1 cellular context compared by ENCODE assay signal in the genomic region with DNA sequence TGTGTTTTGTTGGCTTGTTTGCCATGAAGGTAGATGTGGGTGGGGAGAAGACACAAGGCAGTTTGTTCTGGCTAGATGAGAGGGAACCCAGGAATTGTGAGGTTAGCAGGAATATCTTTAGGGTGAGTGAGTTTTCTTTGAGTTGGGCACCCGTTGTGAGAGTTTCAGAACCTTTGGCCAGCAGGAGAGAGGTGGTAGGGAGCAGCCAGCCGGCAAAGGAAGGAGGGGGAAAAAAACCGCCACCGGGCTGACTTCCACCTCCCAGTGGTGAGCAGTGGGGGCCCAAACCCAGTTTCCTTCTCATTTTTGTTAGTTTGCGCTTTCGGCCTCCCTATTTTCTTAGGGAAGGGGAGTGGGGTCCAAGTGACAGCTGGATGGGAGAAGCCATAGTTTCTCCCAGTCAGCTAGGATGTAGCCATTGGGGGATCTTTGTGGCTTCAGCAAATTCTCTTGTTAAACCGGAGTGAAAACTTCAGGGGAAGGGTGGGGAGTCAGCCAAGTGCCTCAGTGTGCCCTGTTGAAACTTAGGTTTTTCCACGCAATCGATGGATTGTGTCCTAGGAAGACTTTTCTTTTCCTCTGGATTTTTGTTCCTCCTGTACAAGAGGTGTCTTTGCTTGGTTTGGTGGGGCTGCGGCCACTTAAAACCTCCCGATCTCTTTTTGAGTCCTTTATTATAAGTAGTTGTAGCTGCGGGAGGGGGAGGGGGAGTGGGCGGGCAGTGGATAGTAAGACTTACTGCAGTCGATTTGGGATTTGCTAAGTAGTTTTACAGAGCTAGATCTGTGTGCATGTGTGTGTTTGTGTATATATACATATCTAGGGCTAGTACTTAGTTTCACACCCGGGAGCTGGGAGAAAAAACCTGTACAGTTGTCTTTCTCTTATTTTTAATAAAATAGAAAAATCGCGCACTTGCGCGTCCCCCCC.
TF ChIP-seq lines count a peak whose summit lies in the region.

No MANE protein-coding gene starts in this region.

TF ChIP-seq in HepG2, 621 proteins besides CTCF, POLR2A, EP300 and RAD21:
- TF ChIP-seq SP5 (CRISPR knock-in tag; IDR thresholded peaks at IDR 0.05; ENCODE audit: borderline replicate concordance, low read depth) (no peak), ZBTB7B (CRISPR knock-in tag; IDR thresholded peaks at IDR 0.05) (0 out of 2 replicates have a peak, but pooled peaks have one; percentile 18), DPF2 (CRISPR knock-in tag; IDR thresholded peaks at IDR 0.05; ENCODE audit: borderline replicate concordance, low read depth) (no peak), ZNF207 (IDR thresholded peaks at IDR 0.05; ENCODE audit: borderline replicate concordance) (no peak), MED1 (CRISPR knock-in tag; IDR thresholded peaks at IDR 0.05) (0 out of 2 replicates have a peak, but pooled peaks have one; percentile 17), POLR2G (IDR thresholded peaks at IDR 0.05; ENCODE audit: low read depth, low read length) (0 out of 2 replicates have a peak, but pooled peaks have one; percentile 19), ZC3H13 (CRISPR knock-in tag; IDR thresholded peaks at IDR 0.05) (peak; percentile 28; the same call in 1 of the 2 replicates), ZNF878 (CRISPR knock-in tag; IDR thresholded peaks at IDR 0.05) (0 out of 2 replicates have a peak, but pooled peaks have one; percentile 27), FOXM1 (CRISPR knock-in tag; IDR thresholded peaks at IDR 0.05) (no peak), PLSCR1 (CRISPR knock-in tag; IDR thresholded peaks at IDR 0.05; ENCODE audit: borderline replicate concordance) (no peak), ZNF124 (CRISPR knock-in tag; IDR thresholded peaks at IDR 0.05) (no peak), SSRP1 (CRISPR knock-in tag; IDR thresholded peaks at IDR 0.05) (peak; percentile 58; the same call in 1 of the 2 replicates), MLLT10 (CRISPR knock-in tag; IDR thresholded peaks at IDR 0.05) (0 out of 2 replicates have a peak, but pooled peaks have one; percentile 36), ATF1 (CRISPR knock-in tag; IDR thresholded peaks at IDR 0.05) (0 out of 2 replicates have a peak, but pooled peaks have one; percentile 17), RBM22 (optimal IDR thresholded peaks at IDR 0.05; ENCODE audit: low read length) (peak; percentile 15), HOXA5 (CRISPR knock-in tag; IDR thresholded peaks at IDR 0.05) (0 out of 2 replicates have a peak, but pooled peaks have one; percentile 31), ZEB1 (IDR thresholded peaks at IDR 0.05; ENCODE audit: insufficient replicate concordance, low read depth) (peak; percentile 8)
- TF ChIP-seq, protein P1, sequence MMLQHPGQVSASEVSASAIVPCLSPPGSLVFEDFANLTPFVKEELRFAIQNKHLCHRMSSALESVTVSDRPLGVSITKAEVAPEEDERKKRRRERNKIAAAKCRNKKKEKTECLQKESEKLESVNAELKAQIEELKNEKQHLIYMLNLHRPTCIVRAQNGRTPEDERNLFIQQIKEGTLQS (CRISPR knock-in tag; IDR thresholded peaks at IDR 0.05), result no peak
- TF ChIP-seq, protein P2, sequence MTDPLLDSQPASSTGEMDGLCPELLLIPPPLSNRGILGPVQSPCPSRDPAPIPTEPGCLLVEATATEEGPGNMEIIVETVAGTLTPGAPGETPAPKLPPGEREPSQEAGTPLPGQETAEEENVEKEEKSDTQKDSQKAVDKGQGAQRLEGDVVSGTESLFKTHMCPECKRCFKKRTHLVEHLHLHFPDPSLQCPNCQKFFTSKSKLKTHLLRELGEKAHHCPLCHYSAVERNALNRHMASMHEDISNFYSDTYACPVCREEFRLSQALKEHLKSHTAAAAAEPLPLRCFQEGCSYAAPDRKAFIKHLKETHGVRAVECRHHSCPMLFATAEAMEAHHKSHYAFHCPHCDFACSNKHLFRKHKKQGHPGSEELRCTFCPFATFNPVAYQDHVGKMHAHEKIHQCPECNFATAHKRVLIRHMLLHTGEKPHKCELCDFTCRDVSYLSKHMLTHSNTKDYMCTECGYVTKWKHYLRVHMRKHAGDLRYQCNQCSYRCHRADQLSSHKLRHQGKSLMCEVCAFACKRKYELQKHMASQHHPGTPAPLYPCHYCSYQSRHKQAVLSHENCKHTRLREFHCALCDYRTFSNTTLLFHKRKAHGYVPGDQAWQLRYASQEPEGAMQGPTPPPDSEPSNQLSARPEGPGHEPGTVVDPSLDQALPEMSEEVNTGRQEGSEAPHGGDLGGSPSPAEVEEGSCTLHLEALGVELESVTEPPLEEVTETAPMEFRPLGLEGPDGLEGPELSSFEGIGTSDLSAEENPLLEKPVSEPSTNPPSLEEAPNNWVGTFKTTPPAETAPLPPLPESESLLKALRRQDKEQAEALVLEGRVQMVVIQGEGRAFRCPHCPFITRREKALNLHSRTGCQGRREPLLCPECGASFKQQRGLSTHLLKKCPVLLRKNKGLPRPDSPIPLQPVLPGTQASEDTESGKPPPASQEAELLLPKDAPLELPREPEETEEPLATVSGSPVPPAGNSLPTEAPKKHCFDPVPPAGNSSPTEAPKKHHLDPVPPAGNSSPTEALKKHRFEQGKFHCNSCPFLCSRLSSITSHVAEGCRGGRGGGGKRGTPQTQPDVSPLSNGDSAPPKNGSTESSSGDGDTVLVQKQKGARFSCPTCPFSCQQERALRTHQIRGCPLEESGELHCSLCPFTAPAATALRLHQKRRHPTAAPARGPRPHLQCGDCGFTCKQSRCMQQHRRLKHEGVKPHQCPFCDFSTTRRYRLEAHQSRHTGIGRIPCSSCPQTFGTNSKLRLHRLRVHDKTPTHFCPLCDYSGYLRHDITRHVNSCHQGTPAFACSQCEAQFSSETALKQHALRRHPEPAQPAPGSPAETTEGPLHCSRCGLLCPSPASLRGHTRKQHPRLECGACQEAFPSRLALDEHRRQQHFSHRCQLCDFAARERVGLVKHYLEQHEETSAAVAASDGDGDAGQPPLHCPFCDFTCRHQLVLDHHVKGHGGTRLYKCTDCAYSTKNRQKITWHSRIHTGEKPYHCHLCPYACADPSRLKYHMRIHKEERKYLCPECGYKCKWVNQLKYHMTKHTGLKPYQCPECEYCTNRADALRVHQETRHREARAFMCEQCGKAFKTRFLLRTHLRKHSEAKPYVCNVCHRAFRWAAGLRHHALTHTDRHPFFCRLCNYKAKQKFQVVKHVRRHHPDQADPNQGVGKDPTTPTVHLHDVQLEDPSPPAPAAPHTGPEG (CRISPR knock-in tag; IDR thresholded peaks at IDR 0.05), result 0 out of 2 replicates have a peak, but pooled peaks have one; percentile 26
- TF ChIP-seq, protein P3, sequence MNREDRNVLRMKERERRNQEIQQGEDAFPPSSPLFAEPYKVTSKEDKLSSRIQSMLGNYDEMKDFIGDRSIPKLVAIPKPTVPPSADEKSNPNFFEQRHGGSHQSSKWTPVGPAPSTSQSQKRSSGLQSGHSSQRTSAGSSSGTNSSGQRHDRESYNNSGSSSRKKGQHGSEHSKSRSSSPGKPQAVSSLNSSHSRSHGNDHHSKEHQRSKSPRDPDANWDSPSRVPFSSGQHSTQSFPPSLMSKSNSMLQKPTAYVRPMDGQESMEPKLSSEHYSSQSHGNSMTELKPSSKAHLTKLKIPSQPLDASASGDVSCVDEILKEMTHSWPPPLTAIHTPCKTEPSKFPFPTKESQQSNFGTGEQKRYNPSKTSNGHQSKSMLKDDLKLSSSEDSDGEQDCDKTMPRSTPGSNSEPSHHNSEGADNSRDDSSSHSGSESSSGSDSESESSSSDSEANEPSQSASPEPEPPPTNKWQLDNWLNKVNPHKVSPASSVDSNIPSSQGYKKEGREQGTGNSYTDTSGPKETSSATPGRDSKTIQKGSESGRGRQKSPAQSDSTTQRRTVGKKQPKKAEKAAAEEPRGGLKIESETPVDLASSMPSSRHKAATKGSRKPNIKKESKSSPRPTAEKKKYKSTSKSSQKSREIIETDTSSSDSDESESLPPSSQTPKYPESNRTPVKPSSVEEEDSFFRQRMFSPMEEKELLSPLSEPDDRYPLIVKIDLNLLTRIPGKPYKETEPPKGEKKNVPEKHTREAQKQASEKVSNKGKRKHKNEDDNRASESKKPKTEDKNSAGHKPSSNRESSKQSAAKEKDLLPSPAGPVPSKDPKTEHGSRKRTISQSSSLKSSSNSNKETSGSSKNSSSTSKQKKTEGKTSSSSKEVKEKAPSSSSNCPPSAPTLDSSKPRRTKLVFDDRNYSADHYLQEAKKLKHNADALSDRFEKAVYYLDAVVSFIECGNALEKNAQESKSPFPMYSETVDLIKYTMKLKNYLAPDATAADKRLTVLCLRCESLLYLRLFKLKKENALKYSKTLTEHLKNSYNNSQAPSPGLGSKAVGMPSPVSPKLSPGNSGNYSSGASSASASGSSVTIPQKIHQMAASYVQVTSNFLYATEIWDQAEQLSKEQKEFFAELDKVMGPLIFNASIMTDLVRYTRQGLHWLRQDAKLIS (CRISPR knock-in tag; IDR thresholded peaks at IDR 0.05), result 0 out of 2 replicates have a peak, but pooled peaks have one; percentile 55
- TF ChIP-seq, protein P4, sequence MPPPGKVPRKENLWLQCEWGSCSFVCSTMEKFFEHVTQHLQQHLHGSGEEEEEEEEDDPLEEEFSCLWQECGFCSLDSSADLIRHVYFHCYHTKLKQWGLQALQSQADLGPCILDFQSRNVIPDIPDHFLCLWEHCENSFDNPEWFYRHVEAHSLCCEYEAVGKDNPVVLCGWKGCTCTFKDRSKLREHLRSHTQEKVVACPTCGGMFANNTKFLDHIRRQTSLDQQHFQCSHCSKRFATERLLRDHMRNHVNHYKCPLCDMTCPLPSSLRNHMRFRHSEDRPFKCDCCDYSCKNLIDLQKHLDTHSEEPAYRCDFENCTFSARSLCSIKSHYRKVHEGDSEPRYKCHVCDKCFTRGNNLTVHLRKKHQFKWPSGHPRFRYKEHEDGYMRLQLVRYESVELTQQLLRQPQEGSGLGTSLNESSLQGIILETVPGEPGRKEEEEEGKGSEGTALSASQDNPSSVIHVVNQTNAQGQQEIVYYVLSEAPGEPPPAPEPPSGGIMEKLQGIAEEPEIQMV (CRISPR knock-in tag; IDR thresholded peaks at IDR 0.05; ENCODE audit: low read depth), result no peak
TF ChIP-seq in HepG2: peak in this region for 13.
